In the genomic region with DNA sequence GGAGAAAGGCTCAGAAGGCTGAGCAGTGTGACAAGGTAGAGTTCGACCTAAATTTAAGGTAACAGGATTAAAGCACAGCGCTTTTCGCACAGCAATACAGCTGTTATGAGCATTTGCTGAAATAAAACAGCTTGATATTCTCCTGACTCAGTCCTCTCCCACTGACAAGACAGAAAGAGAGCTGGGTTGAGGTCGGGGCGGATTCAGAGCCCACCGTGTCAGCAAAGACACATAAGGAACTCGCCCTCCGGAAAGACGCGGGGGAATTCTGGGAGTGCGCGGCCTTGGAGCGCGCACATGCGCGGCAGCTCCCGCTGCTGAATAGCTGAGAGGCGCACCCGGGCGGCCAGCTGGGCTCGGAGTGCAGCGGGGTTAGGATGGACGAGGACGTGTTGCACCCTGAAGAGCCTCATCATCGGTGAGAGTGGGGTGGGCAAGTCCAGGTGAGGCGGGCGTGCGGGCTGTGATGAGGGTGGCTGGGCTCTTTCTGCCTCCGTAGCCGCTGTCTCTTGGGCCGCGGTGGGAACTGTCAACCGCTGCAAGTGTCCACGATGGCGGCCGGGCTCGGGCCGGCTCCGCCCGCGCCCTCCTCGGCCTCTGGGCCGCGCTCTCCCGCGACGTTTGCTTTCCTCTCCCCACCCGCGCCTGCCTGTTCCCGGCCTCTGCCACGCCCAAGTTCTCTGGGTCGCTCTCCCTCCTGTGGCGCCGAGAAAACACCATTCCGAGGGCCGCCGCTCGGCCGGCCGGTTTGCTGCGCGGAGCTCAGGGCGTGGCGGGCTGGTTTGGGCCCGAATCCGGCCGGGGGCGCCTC, we compare ENCODE assay signal across 1 cellular context.
TF ChIP-seq lines count a peak whose summit lies in the region.

No MANE protein-coding gene starts in this region.

TF ChIP-seq in K562, 482 proteins besides CTCF, POLR2A, EP300 and RAD21 (continued from another document and continues in another):
- TF ChIP-seq, protein P1, sequence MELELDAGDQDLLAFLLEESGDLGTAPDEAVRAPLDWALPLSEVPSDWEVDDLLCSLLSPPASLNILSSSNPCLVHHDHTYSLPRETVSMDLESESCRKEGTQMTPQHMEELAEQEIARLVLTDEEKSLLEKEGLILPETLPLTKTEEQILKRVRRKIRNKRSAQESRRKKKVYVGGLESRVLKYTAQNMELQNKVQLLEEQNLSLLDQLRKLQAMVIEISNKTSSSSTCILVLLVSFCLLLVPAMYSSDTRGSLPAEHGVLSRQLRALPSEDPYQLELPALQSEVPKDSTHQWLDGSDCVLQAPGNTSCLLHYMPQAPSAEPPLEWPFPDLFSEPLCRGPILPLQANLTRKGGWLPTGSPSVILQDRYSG (tag; conservative IDR thresholded peaks at IDR 0.05; ENCODE audit: low read depth) = 0 out of 2 replicates have a peak, but pooled peaks have one; percentile 47
- TF ChIP-seq RBFOX2 (IDR thresholded peaks at IDR 0.05; ENCODE audit: low read depth, low read length) (peak; percentile 87), PHB (CRISPR knock-in tag; IDR thresholded peaks at IDR 0.05) (no peak), TBL1XR1 (IDR thresholded peaks at IDR 0.05; ENCODE audit: low read length in 2 of 2) (no peak), PCBP1 (IDR thresholded peaks at IDR 0.05; ENCODE audit: low read depth, low read length, poor library complexity, severe bottlenecking) (peak; percentile 38), ZBTB7A (IDR thresholded peaks at IDR 0.05; ENCODE audit: borderline replicate concordance, control insufficient read depth, low read depth, low read length) (peak; percentile 31; the same call in 1 of the 2 replicates), POLR2G (IDR thresholded peaks at IDR 0.05; ENCODE audit: low read depth, low read length) (peak; percentile 89), MBD2 (IDR thresholded peaks at IDR 0.05; ENCODE audit: borderline replicate concordance, low read depth) (peak; percentile 41; the same call in 1 of the 2 replicates), GTF2A2 (tag; IDR thresholded peaks at IDR 0.05) (no peak), ZBTB8A (IDR thresholded peaks at IDR 0.05; ENCODE audit: partially characterized antibody) (no peak), SMARCA5 (IDR thresholded peaks at IDR 0.05) (no peak), ZNF384 (IDR thresholded peaks at IDR 0.05; ENCODE audit: low read depth, low read length) (0 out of 2 replicates have a peak, but pooled peaks have one; percentile 29), FOXA1 (IDR thresholded peaks at IDR 0.05; ENCODE audit: borderline replicate concordance) (no peak), ZNF431 (CRISPR knock-in tag; IDR thresholded peaks at IDR 0.05) (0 out of 2 replicates have a peak, but pooled peaks have one; percentile 30), MYC (IDR thresholded peaks at IDR 0.05; ENCODE audit: low read depth, low read length) (peak; percentile 74), MYC (CRISPR knock-in tag; IDR thresholded peaks at IDR 0.05; ENCODE audit: borderline replicate concordance, low read depth) (peak; percentile 30; the same call in 1 of the 2 replicates), ZKSCAN1 (IDR thresholded peaks at IDR 0.05; ENCODE audit: low read depth, low read length) (no peak), DACH1 (IDR thresholded peaks at IDR 0.05; ENCODE audit: partially characterized antibody) (peak; percentile 77), ZEB2 (IDR thresholded peaks at IDR 0.05) (no peak), MYNN (IDR thresholded peaks at IDR 0.05) (no peak), MYNN (CRISPR knock-in tag; IDR thresholded peaks at IDR 0.05) (no peak), NFIC (IDR thresholded peaks at IDR 0.05) (0 out of 2 replicates have a peak, but pooled peaks have one; percentile 9), POLR2B (IDR thresholded peaks at IDR 0.05; ENCODE audit: low read depth, partially characterized antibody) (no peak), NRF1 (conservative IDR thresholded peaks at IDR 0.05 in 1 of 2, IDR thresholded peaks at IDR 0.05 in 1 of 2) (peak; percentile 97), TBP (optimal IDR thresholded peaks at IDR 0.05; ENCODE audit: low read depth, low read length) (peak; percentile 53), MCM3 (IDR thresholded peaks at IDR 0.05) (no peak), SUPT5H (IDR thresholded peaks at IDR 0.05) (peak; percentile 80), ZNF143 (CRISPR knock-in tag; IDR thresholded peaks at IDR 0.05) (no peak; the same call in 1 of the 2 replicates), MAZ (CRISPR knock-in tag; conservative IDR thresholded peaks at IDR 0.05 in 1 of 2, IDR thresholded peaks at IDR 0.05 in 1 of 2) (peak; percentile 28 to 68; a peak in 3 of 4 replicates), CBFB (CRISPR knock-in tag; IDR thresholded peaks at IDR 0.05) (no peak), ZNF717 (CRISPR knock-in tag; IDR thresholded peaks at IDR 0.05) (no peak), MTA1 (IDR thresholded peaks at IDR 0.05; ENCODE audit: borderline replicate concordance) (no peak), STAG1 (CRISPR knock-in tag; IDR thresholded peaks at IDR 0.05; ENCODE audit: borderline replicate concordance) (no peak), DPF2 (IDR thresholded peaks at IDR 0.05) (no peak), HNRNPLL (IDR thresholded peaks at IDR 0.05; ENCODE audit: low read depth, low read length, poor library complexity, severe bottlenecking) (peak; percentile 31), SMAD4 (CRISPR knock-in tag; conservative IDR thresholded peaks at IDR 0.05) (peak; percentile 23), BHLHE40 (IDR thresholded peaks at IDR 0.05; ENCODE audit: low read length) (0 out of 2 replicates have a peak, but pooled peaks have one; percentile 7), RBM15 (IDR thresholded peaks at IDR 0.05; ENCODE audit: insufficient read depth, low read length) (no peak), HSF4 (CRISPR knock-in tag; IDR thresholded peaks at IDR 0.05; ENCODE audit: borderline replicate concordance) (no peak), FUS (optimal IDR thresholded peaks at IDR 0.05; ENCODE audit: low read depth, low read length) (no peak), YY1 (IDR thresholded peaks at IDR 0.05; ENCODE audit: borderline replicate concordance in 1 of 3, control insufficient read depth in 1 of 3, extremely low read depth in 1 of 3, insufficient read depth in 3 of 3, insufficient read length in 1 of 3, insufficient replicate concordance in 2 of 3, low read depth in 1 of 3, low read length in 2 of 3) (peak; percentile 51 to 89 (median 62)), BRF1 (IDR thresholded peaks at IDR 0.05; ENCODE audit: borderline replicate concordance, extremely low read depth, insufficient read length) (no peak), CBX5 (IDR thresholded peaks at IDR 0.05; ENCODE audit: borderline replicate concordance, low read depth) (no peak; the same call in 1 of the 2 replicates)
- TF ChIP-seq, protein P2, sequence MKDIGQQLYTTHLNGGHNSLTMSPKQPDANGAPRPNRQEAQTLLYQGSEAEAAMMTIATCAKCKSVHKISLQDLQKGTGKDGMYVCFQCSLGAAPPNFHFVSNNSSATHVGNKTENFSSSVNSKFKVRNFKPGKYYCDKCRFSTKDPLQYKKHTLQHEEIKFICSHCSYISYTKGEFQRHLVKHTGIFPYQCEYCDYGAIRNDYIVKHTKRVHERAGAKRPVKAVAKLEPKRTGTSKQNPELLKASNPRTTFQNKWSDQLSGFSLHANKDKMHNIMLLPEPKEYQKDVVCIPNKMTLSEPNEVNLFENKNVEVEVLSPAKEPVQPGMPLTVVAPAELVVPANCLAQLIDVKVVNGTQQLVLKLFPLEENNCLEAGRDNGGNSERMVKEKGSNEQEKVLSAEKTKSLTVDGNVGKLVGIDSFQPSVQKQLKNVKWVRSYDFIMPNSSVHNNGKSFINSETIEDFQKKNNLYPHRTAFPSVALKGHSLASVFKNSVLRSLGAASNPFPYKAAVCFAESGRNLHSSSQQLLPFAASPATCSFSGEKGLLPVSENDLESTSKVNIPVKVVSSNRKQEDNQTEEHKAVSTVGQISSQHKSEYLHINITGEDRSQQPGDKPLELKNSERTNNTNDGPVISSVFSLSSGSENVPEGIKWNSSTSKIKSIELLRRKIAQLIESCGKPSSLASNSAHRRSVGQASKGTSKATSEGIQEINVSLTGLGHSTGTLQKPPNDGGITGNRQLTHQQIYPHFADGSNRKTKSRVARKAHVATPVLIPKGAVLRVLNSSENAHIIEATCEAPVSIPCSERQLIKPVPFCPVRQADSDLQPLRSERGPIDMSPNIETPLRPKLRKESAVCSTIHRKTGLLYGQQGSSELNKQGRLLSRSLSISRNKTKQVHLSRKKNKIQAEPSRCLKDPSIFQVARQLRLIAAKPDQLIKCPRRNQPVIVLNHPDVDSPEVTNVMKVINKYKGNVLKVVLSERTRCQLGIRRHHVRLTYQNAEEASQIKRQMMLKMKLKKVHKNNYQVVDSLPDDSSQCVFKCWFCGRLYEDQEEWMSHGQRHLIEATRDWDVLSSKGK (CRISPR knock-in tag; IDR thresholded peaks at IDR 0.05) = no peak
- TF ChIP-seq, protein P3, sequence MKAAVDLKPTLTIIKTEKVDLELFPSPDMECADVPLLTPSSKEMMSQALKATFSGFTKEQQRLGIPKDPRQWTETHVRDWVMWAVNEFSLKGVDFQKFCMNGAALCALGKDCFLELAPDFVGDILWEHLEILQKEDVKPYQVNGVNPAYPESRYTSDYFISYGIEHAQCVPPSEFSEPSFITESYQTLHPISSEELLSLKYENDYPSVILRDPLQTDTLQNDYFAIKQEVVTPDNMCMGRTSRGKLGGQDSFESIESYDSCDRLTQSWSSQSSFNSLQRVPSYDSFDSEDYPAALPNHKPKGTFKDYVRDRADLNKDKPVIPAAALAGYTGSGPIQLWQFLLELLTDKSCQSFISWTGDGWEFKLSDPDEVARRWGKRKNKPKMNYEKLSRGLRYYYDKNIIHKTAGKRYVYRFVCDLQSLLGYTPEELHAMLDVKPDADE (conservative IDR thresholded peaks at IDR 0.05; ENCODE audit: control insufficient read depth, low read depth, low read length) = peak; percentile 76
- TF ChIP-seq, protein P4, sequence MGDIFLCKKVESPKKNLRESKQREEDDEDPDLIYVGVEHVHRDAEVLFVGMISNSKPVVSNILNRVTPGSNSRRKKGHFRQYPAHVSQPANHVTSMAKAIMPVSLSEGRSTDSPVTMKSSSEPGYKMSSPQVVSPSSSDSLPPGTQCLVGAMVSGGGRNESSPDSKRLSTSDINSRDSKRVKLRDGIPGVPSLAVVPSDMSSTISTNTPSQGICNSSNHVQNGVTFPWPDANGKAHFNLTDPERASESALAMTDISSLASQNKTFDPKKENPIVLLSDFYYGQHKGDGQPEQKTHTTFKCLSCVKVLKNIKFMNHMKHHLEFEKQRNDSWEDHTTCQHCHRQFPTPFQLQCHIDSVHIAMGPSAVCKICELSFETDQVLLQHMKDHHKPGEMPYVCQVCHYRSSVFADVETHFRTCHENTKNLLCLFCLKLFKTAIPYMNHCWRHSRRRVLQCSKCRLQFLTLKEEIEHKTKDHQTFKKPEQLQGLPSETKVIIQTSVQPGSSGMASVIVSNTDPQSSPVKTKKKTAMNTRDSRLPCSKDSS (IDR thresholded peaks at IDR 0.05; ENCODE audit: low read depth, partially characterized antibody) = no peak
- TF ChIP-seq, protein P5, sequence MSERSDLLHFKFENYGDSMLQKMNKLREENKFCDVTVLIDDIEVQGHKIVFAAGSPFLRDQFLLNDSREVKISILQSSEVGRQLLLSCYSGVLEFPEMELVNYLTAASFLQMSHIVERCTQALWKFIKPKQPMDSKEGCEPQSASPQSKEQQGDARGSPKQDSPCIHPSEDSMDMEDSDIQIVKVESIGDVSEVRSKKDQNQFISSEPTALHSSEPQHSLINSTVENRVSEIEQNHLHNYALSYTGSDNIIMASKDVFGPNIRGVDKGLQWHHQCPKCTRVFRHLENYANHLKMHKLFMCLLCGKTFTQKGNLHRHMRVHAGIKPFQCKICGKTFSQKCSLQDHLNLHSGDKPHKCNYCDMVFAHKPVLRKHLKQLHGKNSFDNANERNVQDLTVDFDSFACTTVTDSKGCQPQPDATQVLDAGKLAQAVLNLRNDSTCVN (CRISPR knock-in tag; IDR thresholded peaks at IDR 0.05) = no peak
- TF ChIP-seq, protein P6, sequence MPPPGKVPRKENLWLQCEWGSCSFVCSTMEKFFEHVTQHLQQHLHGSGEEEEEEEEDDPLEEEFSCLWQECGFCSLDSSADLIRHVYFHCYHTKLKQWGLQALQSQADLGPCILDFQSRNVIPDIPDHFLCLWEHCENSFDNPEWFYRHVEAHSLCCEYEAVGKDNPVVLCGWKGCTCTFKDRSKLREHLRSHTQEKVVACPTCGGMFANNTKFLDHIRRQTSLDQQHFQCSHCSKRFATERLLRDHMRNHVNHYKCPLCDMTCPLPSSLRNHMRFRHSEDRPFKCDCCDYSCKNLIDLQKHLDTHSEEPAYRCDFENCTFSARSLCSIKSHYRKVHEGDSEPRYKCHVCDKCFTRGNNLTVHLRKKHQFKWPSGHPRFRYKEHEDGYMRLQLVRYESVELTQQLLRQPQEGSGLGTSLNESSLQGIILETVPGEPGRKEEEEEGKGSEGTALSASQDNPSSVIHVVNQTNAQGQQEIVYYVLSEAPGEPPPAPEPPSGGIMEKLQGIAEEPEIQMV (tag; conservative IDR thresholded peaks at IDR 0.05; ENCODE audit: low read depth) = no peak
- TF ChIP-seq, protein P7, sequence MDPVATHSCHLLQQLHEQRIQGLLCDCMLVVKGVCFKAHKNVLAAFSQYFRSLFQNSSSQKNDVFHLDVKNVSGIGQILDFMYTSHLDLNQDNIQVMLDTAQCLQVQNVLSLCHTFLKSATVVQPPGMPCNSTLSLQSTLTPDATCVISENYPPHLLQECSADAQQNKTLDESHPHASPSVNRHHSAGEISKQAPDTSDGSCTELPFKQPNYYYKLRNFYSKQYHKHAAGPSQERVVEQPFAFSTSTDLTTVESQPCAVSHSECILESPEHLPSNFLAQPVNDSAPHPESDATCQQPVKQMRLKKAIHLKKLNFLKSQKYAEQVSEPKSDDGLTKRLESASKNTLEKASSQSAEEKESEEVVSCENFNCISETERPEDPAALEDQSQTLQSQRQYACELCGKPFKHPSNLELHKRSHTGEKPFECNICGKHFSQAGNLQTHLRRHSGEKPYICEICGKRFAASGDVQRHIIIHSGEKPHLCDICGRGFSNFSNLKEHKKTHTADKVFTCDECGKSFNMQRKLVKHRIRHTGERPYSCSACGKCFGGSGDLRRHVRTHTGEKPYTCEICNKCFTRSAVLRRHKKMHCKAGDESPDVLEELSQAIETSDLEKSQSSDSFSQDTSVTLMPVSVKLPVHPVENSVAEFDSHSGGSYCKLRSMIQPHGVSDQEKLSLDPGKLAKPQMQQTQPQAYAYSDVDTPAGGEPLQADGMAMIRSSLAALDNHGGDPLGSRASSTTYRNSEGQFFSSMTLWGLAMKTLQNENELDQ (CRISPR knock-in tag; IDR thresholded peaks at IDR 0.05; ENCODE audit: borderline replicate concordance) = no peak
- TF ChIP-seq, protein P8, sequence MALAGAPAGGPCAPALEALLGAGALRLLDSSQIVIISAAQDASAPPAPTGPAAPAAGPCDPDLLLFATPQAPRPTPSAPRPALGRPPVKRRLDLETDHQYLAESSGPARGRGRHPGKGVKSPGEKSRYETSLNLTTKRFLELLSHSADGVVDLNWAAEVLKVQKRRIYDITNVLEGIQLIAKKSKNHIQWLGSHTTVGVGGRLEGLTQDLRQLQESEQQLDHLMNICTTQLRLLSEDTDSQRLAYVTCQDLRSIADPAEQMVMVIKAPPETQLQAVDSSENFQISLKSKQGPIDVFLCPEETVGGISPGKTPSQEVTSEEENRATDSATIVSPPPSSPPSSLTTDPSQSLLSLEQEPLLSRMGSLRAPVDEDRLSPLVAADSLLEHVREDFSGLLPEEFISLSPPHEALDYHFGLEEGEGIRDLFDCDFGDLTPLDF (CRISPR knock-in tag; IDR thresholded peaks at IDR 0.05) = no peak
- TF ChIP-seq, protein P9, sequence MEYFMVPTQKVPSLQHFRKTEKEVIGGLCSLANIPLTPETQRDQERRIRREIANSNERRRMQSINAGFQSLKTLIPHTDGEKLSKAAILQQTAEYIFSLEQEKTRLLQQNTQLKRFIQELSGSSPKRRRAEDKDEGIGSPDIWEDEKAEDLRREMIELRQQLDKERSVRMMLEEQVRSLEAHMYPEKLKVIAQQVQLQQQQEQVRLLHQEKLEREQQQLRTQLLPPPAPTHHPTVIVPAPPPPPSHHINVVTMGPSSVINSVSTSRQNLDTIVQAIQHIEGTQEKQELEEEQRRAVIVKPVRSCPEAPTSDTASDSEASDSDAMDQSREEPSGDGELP (CRISPR knock-in tag; IDR thresholded peaks at IDR 0.05; ENCODE audit: borderline replicate concordance) = peak; percentile 96
